Comparison of ENCODE assay signal across 10 cellular contexts in genomic region chr7:146655928-146656797, GRCh38.
DNase-seq lines count a peak whose midpoint lies in the region; ATAC-seq and TF ChIP-seq lines count a peak whose summit lies in the region.
"Had no signal": no experiment of that assay in that cellular context is flagged by ENCODE, and none has a peak within 500 bp of the region (broad histone marks: within the 10 kb centered on the region; RNA-seq: fewer than 3 reads in every experiment).

No MANE protein-coding gene starts in this region.

- no peak overlapping the region for H3K4me3 ChIP-seq in AG10803 (ENCODE audit: low read length)

- DNase-seq in AG10803 (ENCODE audit: low read depth) (peak; percentile 1), LHCN-M2 (ENCODE audit: low read depth) (peak; percentile 0), NCI-H2196 (lab: John Stamatoyannopoulos, UW; ENCODE audit: unreplicated experiment) (peak; percentile 86), SKM-1 treated with dmso at 0.1 percent for 144 hours (lab: John Stamatoyannopoulos, UW; ENCODE audit: unreplicated experiment) (peak; percentile 14), HPDE6-E6E7 (ENCODE audit: extremely low spot score) (no peak), left colon (no peak)
- no peak for DNase-seq in effector CD8-positive, alpha-beta T cell (lab: John Stamatoyannopoulos, UW)
- DNase-seq: effector CD4-positive, alpha-beta T cell had no signal

- no peak for TF ChIP-seq CTCF in AG10803 (conservative IDR thresholded peaks at IDR 0.05; ENCODE audit: low read length)

- intact Hi-C loops in left colon (cut with DNase I, micrococcal nuclease), result no loop called here

- ATAC-seq in HG02571 (IDR thresholded peaks at IDR 0.05; ENCODE audit: unreplicated experiment) (no peak), left colon (no peak)
- ATAC-seq: WTC11 had no signal

Comparison
In these comparisons a context has a peak if more than half of its experiments do, and no peak if none do; other contexts are left out.
1. DNase-seq: peak in AG10803 (single experiment), LHCN-M2 (single experiment), NCI-H2196 (single experiment) and SKM-1 treated with dmso at 0.1 percent for 144 hours (single experiment); none in HPDE6-E6E7 (single experiment), effector CD8-positive, alpha-beta T cell (single experiment) and left colon (0 of 2).